In genomic region chr7:116041615-116042014, GRCh38 we compare ENCODE assay signal across 12 cellular contexts. TPM values are rescaled to one million over a fixed set of nuclear protein-coding genes. Genes with fewer than 3 reads are reported as not detected.
DNase-seq lines count a peak whose midpoint lies in the region; ATAC-seq and TF ChIP-seq lines count a peak whose summit lies in the region.
"Had no signal": no experiment of that assay in that cellular context is flagged by ENCODE, and none has a peak within 500 bp of the region (broad histone marks: within the 10 kb centered on the region; RNA-seq: fewer than 3 reads in every experiment).

No MANE protein-coding gene starts in this region.

- H3K27ac Mint-ChIP-seq in neural crest cell (ENCODE audit: unreplicated experiment) (peak overlapping the region; percentile 12), WTC11 (no peak overlapping the region; the same call in 1 of the 2 replicates)
- H3K27ac Mint-ChIP-seq in activated T-helper 1 cell treated with anti-CD3 and anti-CD28 coated beads, Interleukin-12 subunit alpha, Interleukin-12 subunit beta, Interleukin-2, Interleukin-4 antibody, amounts not matched to agents 30 ng/mL and 10 ng/mL and 1 ng/mL, durations not matched to agents 14 hours and 24 hours and 36 hours: no peak overlapping the region
- H3K27ac Mint-ChIP-seq: brain had no signal

- WGBS in right cardiac atrium: 69% methylated on average over 4 of the region's 4 CpGs

- DNase-seq in neural crest cell (ENCODE audit: low read depth, low spot score): no peak
- DNase-seq in foreskin keratinocyte: no peak
- no peak for DNase-seq in right cardiac atrium
- no peak for DNase-seq in WTC11 (ENCODE audit: low spot score)
- DNase-seq in activated T-helper 1 cell treated with anti-CD3 and anti-CD28 coated beads, Interleukin-12 subunit alpha, Interleukin-12 subunit beta, Interleukin-2, Interleukin-4 antibody, amounts not matched to agents 30 ng/mL and 10 ng/mL and 1 ng/mL, durations not matched to agents 14 hours and 24 hours and 36 hours (ENCODE audit: low spot score): no peak
- DNase-seq: NCI-H1436 treated with DMSO at 0.1 percent for 48 hours, testis had no signal

- no peaks in the 10 kb centered on the region for H3K27me3 Mint-ChIP-seq in neural crest cell (ENCODE audit: low read depth)
- no peaks in the 10 kb centered on the region; the same call in 1 of the 2 replicates for H3K27me3 Mint-ChIP-seq in WTC11 (ENCODE audit: low read depth)
- H3K27me3 Mint-ChIP-seq in activated T-helper 1 cell treated with anti-CD3 and anti-CD28 coated beads, Interleukin-12 subunit alpha, Interleukin-12 subunit beta, Interleukin-2, Interleukin-4 antibody, amounts not matched to agents 30 ng/mL and 10 ng/mL and 1 ng/mL, durations not matched to agents 14 hours and 24 hours and 36 hours (ENCODE audit: insufficient read depth): no peaks in the 10 kb centered on the region
- H3K27me3 Mint-ChIP-seq: brain had no signal

- H3K36me3 Mint-ChIP-seq in neural crest cell (ENCODE audit: low read depth): no peaks in the 10 kb centered on the region
- peaks cover 5% of the 10 kb centered on the region for H3K36me3 Mint-ChIP-seq in WTC11
- H3K36me3 Mint-ChIP-seq in activated T-helper 1 cell treated with anti-CD3 and anti-CD28 coated beads, Interleukin-12 subunit alpha, Interleukin-12 subunit beta, Interleukin-2, Interleukin-4 antibody, amounts not matched to agents 30 ng/mL and 10 ng/mL and 1 ng/mL, durations not matched to agents 14 hours and 24 hours and 36 hours (ENCODE audit: low read depth): no peaks in the 10 kb centered on the region
- H3K36me3 Mint-ChIP-seq: brain had no signal

- no peak overlapping the region for H3K27ac ChIP-seq in foreskin keratinocyte
- no peak overlapping the region for H3K27ac ChIP-seq in right cardiac atrium (ENCODE audit: low read length)
- H3K27ac ChIP-seq: epithelial cell of prostate, testis had no signal

- H3K27me3 ChIP-seq in foreskin keratinocyte (peaks cover 56% of the 10 kb centered on the region), right cardiac atrium (ENCODE audit: control insufficient read depth, insufficient read depth) (no peaks in the 10 kb centered on the region)
- H3K27me3 ChIP-seq: testis had no signal

- no peak overlapping the region for H3K4me3 Mint-ChIP-seq in neural crest cell
- H3K4me3 Mint-ChIP-seq in WTC11: no peak overlapping the region
- no peak overlapping the region for H3K4me3 Mint-ChIP-seq in activated T-helper 1 cell treated with anti-CD3 and anti-CD28 coated beads, Interleukin-12 subunit alpha, Interleukin-12 subunit beta, Interleukin-2, Interleukin-4 antibody, amounts not matched to agents 30 ng/mL and 10 ng/mL and 1 ng/mL, durations not matched to agents 14 hours and 24 hours and 36 hours
- H3K4me3 Mint-ChIP-seq: brain had no signal

- no peak overlapping the region for H3K4me3 ChIP-seq in right cardiac atrium (ENCODE audit: low read length)
- H3K4me3 ChIP-seq: testis had no signal

- H3K4me1 Mint-ChIP-seq in neural crest cell (no peaks in the 10 kb centered on the region), WTC11 (peaks cover 12% of the 10 kb centered on the region; the same call in 1 of the 2 replicates)
- H3K4me1 Mint-ChIP-seq in activated T-helper 1 cell treated with anti-CD3 and anti-CD28 coated beads, Interleukin-12 subunit alpha, Interleukin-12 subunit beta, Interleukin-2, Interleukin-4 antibody, amounts not matched to agents 30 ng/mL and 10 ng/mL and 1 ng/mL, durations not matched to agents 14 hours and 24 hours and 36 hours (ENCODE audit: low read depth): no peaks in the 10 kb centered on the region
- H3K4me1 Mint-ChIP-seq: brain had no signal

- no peaks in the 10 kb centered on the region for H3K9me3 ChIP-seq in right cardiac atrium (ENCODE audit: control insufficient read depth, low read length)
- H3K9me3 ChIP-seq: testis had no signal

- ATAC-seq in GM18907 (IDR thresholded peaks at IDR 0.05; ENCODE audit: unreplicated experiment): peak; percentile 88
- ATAC-seq in GM21576 (IDR thresholded peaks at IDR 0.05; ENCODE audit: unreplicated experiment): peak; percentile 97
- ATAC-seq in HG03095 (IDR thresholded peaks at IDR 0.05; ENCODE audit: unreplicated experiment): peak; percentile 99
- no peak for ATAC-seq in foreskin keratinocyte
- no peak for ATAC-seq in right cardiac atrium
- ATAC-seq in WTC11: no peak

- TF ChIP-seq CTCF in neural crest cell (conservative IDR thresholded peaks at IDR 0.05) (no peak), foreskin keratinocyte (conservative IDR thresholded peaks at IDR 0.05) (no peak), WTC11 (IDR thresholded peaks at IDR 0.05) (no peak)

- intact Hi-C loops in right cardiac atrium (cut with DNase I): no loop called here
- intact Hi-C loops in activated T-helper 1 cell treated with anti-CD3 and anti-CD28 coated beads, Interleukin-12 subunit alpha, Interleukin-12 subunit beta, Interleukin-2, Interleukin-4 antibody, amounts not matched to agents 30 ng/mL and 10 ng/mL and 1 ng/mL, durations not matched to agents 14 hours and 24 hours and 36 hours (cut with micrococcal nuclease): no loop called here

- CTCF ChIA-PET in WTC11 (lab: Charles Lee): no interaction called here

- H3K4me1 ChIP-seq in foreskin keratinocyte (no peaks in the 10 kb centered on the region), right cardiac atrium (ENCODE audit: control insufficient read depth, insufficient read depth, low read length) (no peaks in the 10 kb centered on the region)
- H3K4me1 ChIP-seq: testis had no signal

- H3K9me3 Mint-ChIP-seq in neural crest cell (peaks cover 3% of the 10 kb centered on the region), WTC11 (peaks cover 9% of the 10 kb centered on the region)
- no peaks in the 10 kb centered on the region for H3K9me3 Mint-ChIP-seq in activated T-helper 1 cell treated with anti-CD3 and anti-CD28 coated beads, Interleukin-12 subunit alpha, Interleukin-12 subunit beta, Interleukin-2, Interleukin-4 antibody, amounts not matched to agents 30 ng/mL and 10 ng/mL and 1 ng/mL, durations not matched to agents 14 hours and 24 hours and 36 hours
- H3K9me3 Mint-ChIP-seq: brain had no signal

- POLR2A ChIA-PET in WTC11 (lab: Charles Lee): no interaction called here

TF ChIP-seq in WTC11, 78 proteins besides CTCF, POLR2A, EP300 and RAD21 (continues in another document):
- TF ChIP-seq NR2C2 (CRISPR knock-in tag; IDR thresholded peaks at IDR 0.05) (no peak), ZNF423 (CRISPR knock-in tag; IDR thresholded peaks at IDR 0.05) (no peak), ZNF671 (CRISPR knock-in tag; IDR thresholded peaks at IDR 0.05) (no peak)
- TF ChIP-seq, protein P1, sequence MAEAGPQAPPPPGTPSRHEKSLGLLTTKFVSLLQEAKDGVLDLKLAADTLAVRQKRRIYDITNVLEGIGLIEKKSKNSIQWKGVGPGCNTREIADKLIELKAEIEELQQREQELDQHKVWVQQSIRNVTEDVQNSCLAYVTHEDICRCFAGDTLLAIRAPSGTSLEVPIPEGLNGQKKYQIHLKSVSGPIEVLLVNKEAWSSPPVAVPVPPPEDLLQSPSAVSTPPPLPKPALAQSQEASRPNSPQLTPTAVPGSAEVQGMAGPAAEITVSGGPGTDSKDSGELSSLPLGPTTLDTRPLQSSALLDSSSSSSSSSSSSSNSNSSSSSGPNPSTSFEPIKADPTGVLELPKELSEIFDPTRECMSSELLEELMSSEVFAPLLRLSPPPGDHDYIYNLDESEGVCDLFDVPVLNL (CRISPR knock-in tag; IDR thresholded peaks at IDR 0.05; ENCODE audit: borderline replicate concordance, low read depth): no peak
- TF ChIP-seq, protein P2, sequence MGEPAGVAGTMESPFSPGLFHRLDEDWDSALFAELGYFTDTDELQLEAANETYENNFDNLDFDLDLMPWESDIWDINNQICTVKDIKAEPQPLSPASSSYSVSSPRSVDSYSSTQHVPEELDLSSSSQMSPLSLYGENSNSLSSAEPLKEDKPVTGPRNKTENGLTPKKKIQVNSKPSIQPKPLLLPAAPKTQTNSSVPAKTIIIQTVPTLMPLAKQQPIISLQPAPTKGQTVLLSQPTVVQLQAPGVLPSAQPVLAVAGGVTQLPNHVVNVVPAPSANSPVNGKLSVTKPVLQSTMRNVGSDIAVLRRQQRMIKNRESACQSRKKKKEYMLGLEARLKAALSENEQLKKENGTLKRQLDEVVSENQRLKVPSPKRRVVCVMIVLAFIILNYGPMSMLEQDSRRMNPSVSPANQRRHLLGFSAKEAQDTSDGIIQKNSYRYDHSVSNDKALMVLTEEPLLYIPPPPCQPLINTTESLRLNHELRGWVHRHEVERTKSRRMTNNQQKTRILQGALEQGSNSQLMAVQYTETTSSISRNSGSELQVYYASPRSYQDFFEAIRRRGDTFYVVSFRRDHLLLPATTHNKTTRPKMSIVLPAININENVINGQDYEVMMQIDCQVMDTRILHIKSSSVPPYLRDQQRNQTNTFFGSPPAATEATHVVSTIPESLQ (CRISPR knock-in tag; IDR thresholded peaks at IDR 0.05): no peak
- TF ChIP-seq, protein P3, sequence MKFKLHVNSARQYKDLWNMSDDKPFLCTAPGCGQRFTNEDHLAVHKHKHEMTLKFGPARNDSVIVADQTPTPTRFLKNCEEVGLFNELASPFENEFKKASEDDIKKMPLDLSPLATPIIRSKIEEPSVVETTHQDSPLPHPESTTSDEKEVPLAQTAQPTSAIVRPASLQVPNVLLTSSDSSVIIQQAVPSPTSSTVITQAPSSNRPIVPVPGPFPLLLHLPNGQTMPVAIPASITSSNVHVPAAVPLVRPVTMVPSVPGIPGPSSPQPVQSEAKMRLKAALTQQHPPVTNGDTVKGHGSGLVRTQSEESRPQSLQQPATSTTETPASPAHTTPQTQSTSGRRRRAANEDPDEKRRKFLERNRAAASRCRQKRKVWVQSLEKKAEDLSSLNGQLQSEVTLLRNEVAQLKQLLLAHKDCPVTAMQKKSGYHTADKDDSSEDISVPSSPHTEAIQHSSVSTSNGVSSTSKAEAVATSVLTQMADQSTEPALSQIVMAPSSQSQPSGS (CRISPR knock-in tag; IDR thresholded peaks at IDR 0.05; ENCODE audit: borderline replicate concordance, low read depth): no peak

RNA-seq across cellular contexts. Expression of gene TFEC, which starts 11.1 kb away (rescaled TPM):
- total RNA-seq in neural crest cell: not detected in 2 replicates
- total RNA-seq in foreskin keratinocyte: not detected in 2 replicates
- polyA plus RNA-seq in foreskin keratinocyte: not detected in 2 replicates
- total RNA-seq in right cardiac atrium: 1 to 10 TPM; 2.0 to 4.3 (median 3.0) TPM
- polyA plus RNA-seq in right cardiac atrium: 0.41 TPM
- 0.07 to 0.17 TPM in 2 of 3 replicates, not detected in the other for total RNA-seq in WTC11 (2021)
- not detected in 2 replicates for total RNA-seq in activated T-helper 1 cell treated with anti-CD3 and anti-CD28 coated beads, Interleukin-12 subunit alpha, Interleukin-12 subunit beta, Interleukin-2, Interleukin-4 antibody, amounts not matched to agents 30 ng/mL and 10 ng/mL and 1 ng/mL, durations not matched to agents 14 hours and 24 hours and 36 hours

Comparison
In these comparisons a context has a peak if more than half of its experiments do, and no peak if none do; other contexts are left out.
1. ATAC-seq: peak in GM18907 (single experiment), GM21576 (single experiment) and HG03095 (single experiment); none in foreskin keratinocyte (single experiment), right cardiac atrium (0 of 2) and WTC11 (single experiment).